Comparison of ENCODE assay signal across 12 cellular contexts in genomic region chrX:41449138-41449537, GRCh38. TPM values are rescaled to one million over a fixed set of nuclear protein-coding genes. Genes with fewer than 3 reads are reported as not detected.
DNase-seq lines count a peak whose midpoint lies in the region; ATAC-seq and TF ChIP-seq lines count a peak whose summit lies in the region.
"Had no signal": no experiment of that assay in that cellular context is flagged by ENCODE, and none has a peak within 500 bp of the region (broad histone marks: within the 10 kb centered on the region; RNA-seq: fewer than 3 reads in every experiment).

No MANE protein-coding gene starts in this region.

- no peaks in the 10 kb centered on the region for H3K9me3 ChIP-seq in SK-N-MC (ENCODE audit: low read depth, low read length)
- no peaks in the 10 kb centered on the region for H3K9me3 ChIP-seq in gastroesophageal sphincter
- peaks cover 0 to 11% (median 2%) of the 10 kb centered on the region in 4 donors for H3K9me3 ChIP-seq in stomach

- H3K9me3 Mint-ChIP-seq in T-helper 2 cell treated with Interferon-gamma antibody and Interleukin-4, amounts not matched to agents 5 μg/mL and 100 μg/mL, for 36 hours: no peaks in the 10 kb centered on the region

- TF ChIP-seq POLR2A in gastroesophageal sphincter (IDR thresholded peaks at IDR 0.05) (no peak), stomach (IDR thresholded peaks at IDR 0.05) (no peak)

- ATAC-seq in gastroesophageal sphincter (no peak), HG02759 (IDR thresholded peaks at IDR 0.05; ENCODE audit: unreplicated experiment) (no peak), HG02588 (IDR thresholded peaks at IDR 0.05; ENCODE audit: unreplicated experiment) (no peak)

- H3K4me1 ChIP-seq in gastroesophageal sphincter (peaks cover 0 to 18% (median 3%) of the 10 kb centered on the region in 3 donors), stomach (peaks cover 0 to 12% (median 0%) of the 10 kb centered on the region in 4 donors)

- no peak overlapping the region for H3K27ac Mint-ChIP-seq in T-helper 2 cell treated with Interferon-gamma antibody and Interleukin-4, amounts not matched to agents 5 μg/mL and 100 μg/mL, for 36 hours

- no peak for TF ChIP-seq CTCF in gastroesophageal sphincter (IDR thresholded peaks at IDR 0.05)
- no peak for TF ChIP-seq CTCF in stomach (IDR thresholded peaks at IDR 0.05)

- H3K27me3 ChIP-seq in gastroesophageal sphincter (no peaks in the 10 kb centered on the region), stomach (no peaks in the 10 kb centered on the region)

- H3K27ac ChIP-seq in SK-N-MC (no peak overlapping the region), gastroesophageal sphincter (peak overlapping the region; percentile 67 to 83 (median 80)), stomach (peak overlapping the region in 3 of 5 donors; percentile 7 to 71 (median 48))

- in situ Hi-C loops in ACHN (cut with HindIII; ENCODE audit: low pct_ligation_motif_present, low pct_unique_long_range_greater_than_20kb, low sequenced_read_pairs): no loop called here

- no peak for DNase-seq in T-helper 2 cell treated with Interferon-gamma antibody and Interleukin-4, amounts not matched to agents 5 μg/mL and 100 μg/mL, for 36 hours (ENCODE audit: low spot score)
- no peak for DNase-seq in T-helper 2 cell
- no peak for DNase-seq in SK-N-MC (ENCODE audit: low read depth, low spot score)
- no peak for DNase-seq in stomach
- no peak for DNase-seq in ACHN
- DNase-seq: activated CD4-positive, alpha-beta T cell treated with anti-CD3 and anti-CD28 coated beads, Interleukin-2, amount 50 U/mL, for 48 hours; aorta; NCI-H1694 had no signal

- H3K4me3 ChIP-seq in SK-N-MC (peak overlapping the region; percentile 64), gastroesophageal sphincter (peak overlapping the region in 1 of 2 donors; percentile 16), stomach (no peak overlapping the region)

- 8 to 40% methylated on average over 6 of the region's 6 CpGs for WGBS in gastroesophageal sphincter (ENCODE audit: low coverage in 1 of 2), 2 donors
- WGBS in stomach, 5 donors: 16 to 46% (median 24%) methylated on average over 6 of the region's 6 CpGs

- intact Hi-C loops in stomach (cut with DNase I; ENCODE audit: low total_unique reads): no loop called here

- H3K36me3 ChIP-seq in SK-N-MC (ENCODE audit: insufficient read depth, low read length): no peaks in the 10 kb centered on the region
- H3K36me3 ChIP-seq in gastroesophageal sphincter: no peaks in the 10 kb centered on the region
- no peaks in the 10 kb centered on the region for H3K36me3 ChIP-seq in stomach

- H3K4me3 Mint-ChIP-seq in T-helper 2 cell treated with Interferon-gamma antibody and Interleukin-4, amounts not matched to agents 5 μg/mL and 100 μg/mL, for 36 hours: peak overlapping the region; percentile 47

- peak overlapping the region; percentile 7 for H3K9ac ChIP-seq in SK-N-MC (ENCODE audit: insufficient read length)

- no peaks in the 10 kb centered on the region for H3K27me3 Mint-ChIP-seq in T-helper 2 cell treated with Interferon-gamma antibody and Interleukin-4, amounts not matched to agents 5 μg/mL and 100 μg/mL, for 36 hours (ENCODE audit: low read depth)

- H3K36me3 Mint-ChIP-seq in T-helper 2 cell treated with Interferon-gamma antibody and Interleukin-4, amounts not matched to agents 5 μg/mL and 100 μg/mL, for 36 hours (ENCODE audit: low read depth): no peaks in the 10 kb centered on the region

- TF ChIP-seq EP300 in gastroesophageal sphincter (IDR thresholded peaks at IDR 0.05): no peak
- TF ChIP-seq EP300 in stomach (IDR thresholded peaks at IDR 0.05): no peak

- H3K4me1 Mint-ChIP-seq in T-helper 2 cell treated with Interferon-gamma antibody and Interleukin-4, amounts not matched to agents 5 μg/mL and 100 μg/mL, for 36 hours (ENCODE audit: low read depth): peaks cover 9% of the 10 kb centered on the region

RNA-seq across cellular contexts. Expression of gene NYX, which starts 2.0 kb away (rescaled TPM):
- total RNA-seq in gastroesophageal sphincter (not detected), stomach (not detected)
- polyA plus RNA-seq in stomach: not detected
- total RNA-seq: aorta, esophagus mucosa had no signal
- polyA plus RNA-seq: aorta had no signal
